ENCODE assay signal across 24 cellular contexts in genomic region chr3:52355526-52355925, GRCh38.
"Had no signal": no experiment of that assay in that cellular context is flagged by ENCODE, and none has a peak within 500 bp of the region (broad histone marks: within the 10 kb centered on the region; RNA-seq: fewer than 3 reads in every experiment).

No MANE protein-coding gene starts in this region.

- H3K9ac ChIP-seq: KMS-11 had no signal

- H3K36me3 Mint-ChIP-seq: activated naive CD4-positive, alpha-beta T cell treated with anti-CD3 and anti-CD28 coated beads, Interleukin-2, amount 50 U/mL, for 24 hours; WTC11 had no signal

- H3K9me3 ChIP-seq: Peyer's patch, SJSA1 had no signal

- H3K9me3 Mint-ChIP-seq: activated naive CD4-positive, alpha-beta T cell treated with anti-CD3 and anti-CD28 coated beads, Interleukin-2, amount 50 U/mL, for 24 hours; IgD-negative memory B cell; T-helper 1 cell treated with Interleukin-12 subunit alpha and Interleukin-12 subunit beta and Interleukin-4 antibody, amounts not matched to agents 30 μg/mL and 1 μg/mL, for 36 hours; WTC11 had no signal

- H3K36me3 ChIP-seq: SJSA1 had no signal

- H3K27ac Mint-ChIP-seq: activated CD8-positive, alpha-beta T cell treated with anti-CD3 and anti-CD28 coated beads, Interleukin-2, amount 10 ng/mL, durations not matched to agents 7 days and 5 days; activated naive CD4-positive, alpha-beta T cell treated with anti-CD3 and anti-CD28 coated beads, Interleukin-2, amount 50 U/mL, for 24 hours; IgD-negative memory B cell; T-helper 1 cell treated with Interleukin-12 subunit alpha and Interleukin-12 subunit beta and Interleukin-4 antibody, amounts not matched to agents 30 μg/mL and 1 μg/mL, for 36 hours; WTC11 had no signal

- H3K4me3 ChIP-seq: Peyer's patch, SJSA1 had no signal

- ATAC-seq: activated CD8-positive, alpha-beta T cell treated with anti-CD3 and anti-CD28 coated beads, Interleukin-2, amount 10 ng/mL, durations not matched to agents 7 days and 5 days; WTC11 had no signal

- H3K27me3 Mint-ChIP-seq: activated naive CD4-positive, alpha-beta T cell treated with anti-CD3 and anti-CD28 coated beads, Interleukin-2, amount 50 U/mL, for 24 hours; IgD-negative memory B cell had no signal

- H3K27me3 ChIP-seq: Peyer's patch, SJSA1 had no signal

- H3K4me3 Mint-ChIP-seq: activated CD8-positive, alpha-beta T cell treated with anti-CD3 and anti-CD28 coated beads, Interleukin-2, amount 10 ng/mL, durations not matched to agents 7 days and 5 days; activated naive CD4-positive, alpha-beta T cell treated with anti-CD3 and anti-CD28 coated beads, Interleukin-2, amount 50 U/mL, for 24 hours; IgD-negative memory B cell; T-helper 1 cell treated with Interleukin-12 subunit alpha and Interleukin-12 subunit beta and Interleukin-4 antibody, amounts not matched to agents 30 μg/mL and 1 μg/mL, for 36 hours; WTC11 had no signal

- H3K27ac ChIP-seq: KMS-11, Peyer's patch, RWPE1, SJSA1 had no signal

- DNase-seq: activated CD4-positive, alpha-beta T cell treated with anti-CD3 and anti-CD28 coated beads for 48 hours; activated CD4-positive, alpha-beta T cell treated with anti-CD3 and anti-CD28 coated beads, Interleukin-2, amount 50 U/mL, for 4 hours; activated CD4-positive, CD25-positive, alpha-beta regulatory T cell treated with anti-CD3 and anti-CD28 coated beads, Interleukin-2, amount 50 U/mL, for 72 hours; activated CD8-positive, alpha-beta memory T cell treated with anti-CD3 and anti-CD28 coated beads, Interleukin-2, amount 50 U/mL, for 48 hours; activated CD8-positive, alpha-beta T cell treated with anti-CD3 and anti-CD28 coated beads, Interleukin-2, amount 10 ng/mL, durations not matched to agents 7 days and 5 days; activated T-cell treated with anti-CD3 and anti-CD28 coated beads, Interleukin-2, amount 50 U/mL, for 1 hour; caudate nucleus; NCI-H1092; NCI-H1417; NCI-H1930; NCI-H2171; NCI-H226; NCI-H526 treated with DMSO at 0.1 percent for 48 hours; NK-92 treated with Interleukin-12 subunit alpha and Interleukin-12 subunit beta, amount 100 ng/mL, for 24 hours; Peyer's patch; SHP77; T-helper 9 cell had no signal

- H3K4me1 ChIP-seq: Peyer's patch, SJSA1 had no signal

- H3K4me1 Mint-ChIP-seq: activated naive CD4-positive, alpha-beta T cell treated with anti-CD3 and anti-CD28 coated beads, Interleukin-2, amount 50 U/mL, for 24 hours; IgD-negative memory B cell; WTC11 had no signal

- H3K4me2 ChIP-seq: KMS-11 had no signal
